ENCODE assay signal across 8 cellular contexts in the genomic region with DNA sequence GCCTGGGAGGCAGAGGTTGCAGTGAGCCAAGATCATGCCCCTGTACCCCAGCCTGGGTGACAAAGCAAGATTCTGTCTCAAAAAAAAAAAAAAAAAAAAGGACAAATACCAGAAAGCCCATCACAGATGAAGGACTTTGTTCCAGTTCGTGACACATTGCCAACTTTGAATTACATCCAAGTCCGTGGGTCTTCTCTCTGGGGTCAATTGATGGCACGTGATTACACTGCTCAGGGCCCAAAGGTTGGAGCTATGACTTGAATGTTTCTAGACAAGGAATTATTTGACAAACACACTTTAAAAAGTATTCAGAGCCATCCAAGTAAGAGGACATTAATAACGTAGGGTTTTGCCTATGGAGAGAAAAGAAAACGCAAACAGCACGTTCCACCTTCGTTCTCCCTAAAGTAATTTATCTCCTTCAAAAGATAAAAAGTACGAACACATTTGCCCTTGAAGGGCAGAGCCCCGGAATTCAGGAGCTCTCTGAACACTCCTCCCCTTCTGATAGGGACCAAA. TPM values are rescaled to one million over a fixed set of nuclear protein-coding genes. Genes with fewer than 3 reads are reported as not detected.
A peak's percentile ranks its signal among the peaks of the same experiment; 100 is the strongest.
DNase-seq lines count a peak whose midpoint lies in the region; ATAC-seq and TF ChIP-seq lines count a peak whose summit lies in the region.

No MANE protein-coding gene starts in this region.

- H3K36me3 ChIP-seq in fibroblast of lung (ENCODE audit: control insufficient read depth, insufficient read depth, low read length) (no peaks in the 10 kb centered on the region), parathyroid adenoma (ENCODE audit: control insufficient read depth, insufficient read depth, low read length) (no peaks in the 10 kb centered on the region)

- H3K27ac ChIP-seq in fibroblast of lung (ENCODE audit: insufficient read depth, low read length) = no peak overlapping the region
- H3K27ac ChIP-seq in parathyroid adenoma = peak overlapping the region; percentile 8

- H3K79me2 ChIP-seq in fibroblast of lung (ENCODE audit: control insufficient read depth, insufficient read depth, low read length) = no peaks in the 10 kb centered on the region
- no peaks in the 10 kb centered on the region for H3K79me2 ChIP-seq in parathyroid adenoma

- H3K9me3 ChIP-seq in fibroblast of lung (ENCODE audit: control insufficient read depth, insufficient read depth, low read depth, low read length) (no peaks in the 10 kb centered on the region), parathyroid adenoma (ENCODE audit: control insufficient read depth, low read length) (no peaks in the 10 kb centered on the region)

- DNase-seq in GM12865 (ENCODE audit: low read depth) = no peak
- DNase-seq in SK-N-DZ (ENCODE audit: low spot score) = peak; percentile 18
- no peak for DNase-seq in fibroblast of lung (ENCODE audit: low read depth in 2 of 2)
- DNase-seq in activated CD4-positive, alpha-beta T cell treated with anti-CD3 and anti-CD28 coated beads for 1 hour = no peak

- H3K4me1 ChIP-seq in fibroblast of lung (ENCODE audit: control insufficient read depth, extremely low read depth, insufficient read depth, low read length) = no peaks in the 10 kb centered on the region
- peaks cover 4% of the 10 kb centered on the region for H3K4me1 ChIP-seq in parathyroid adenoma

- no peak for ATAC-seq in HG02884 (IDR thresholded peaks at IDR 0.05; ENCODE audit: unreplicated experiment)
- ATAC-seq in HG02973 (IDR thresholded peaks at IDR 0.05; ENCODE audit: unreplicated experiment) = no peak
- ATAC-seq in GM18498 (IDR thresholded peaks at IDR 0.05; ENCODE audit: unreplicated experiment) = no peak

- TF ChIP-seq CTCF in GM12865 (IDR thresholded peaks at IDR 0.05; ENCODE audit: insufficient read depth, low read depth, low read length, missing control alignments) = no peak
- TF ChIP-seq CTCF in fibroblast of lung (conservative IDR thresholded peaks at IDR 0.05 in 1 of 2, IDR thresholded peaks at IDR 0.05 in 1 of 2; ENCODE audit: low read depth in 1 of 2, low read length in 2 of 2) = no peak
- TF ChIP-seq CTCF in parathyroid adenoma (IDR thresholded peaks at IDR 0.05) = no peak

- H3K9ac ChIP-seq in fibroblast of lung (ENCODE audit: insufficient read depth, low read length) (no peak overlapping the region), parathyroid adenoma (no peak overlapping the region)

- H3K4me3 ChIP-seq in GM12865 (ENCODE audit: low read depth, low read length) (peak overlapping the region; percentile 73), fibroblast of lung (replicated peaks in 1 of 4; ENCODE audit: control extremely low read depth in 1 of 4, insufficient read depth in 1 of 4, low read depth in 3 of 4, low read length in 4 of 4) (peak overlapping the region; percentile 68 to 75 (median 70)), parathyroid adenoma (ENCODE audit: low read depth, low read length) (peak overlapping the region; percentile 71)

- H3K27me3 ChIP-seq in fibroblast of lung (ENCODE audit: control insufficient read depth, insufficient read depth, low read length) = no peaks in the 10 kb centered on the region
- no peaks in the 10 kb centered on the region for H3K27me3 ChIP-seq in parathyroid adenoma (ENCODE audit: control insufficient read depth, insufficient read depth, low read length)

- no peaks in the 10 kb centered on the region for H4K20me1 ChIP-seq in fibroblast of lung (ENCODE audit: control insufficient read depth, extremely low read depth, insufficient read depth, low read length)

- H2AFZ ChIP-seq in fibroblast of lung (ENCODE audit: low read length) = peak overlapping the region; percentile 81
- H2AFZ ChIP-seq in parathyroid adenoma = peak overlapping the region; percentile 91

- H3K4me2 ChIP-seq in fibroblast of lung (ENCODE audit: extremely low read depth, insufficient read depth, low read length) = peak overlapping the region; percentile 87
- H3K4me2 ChIP-seq in parathyroid adenoma (ENCODE audit: low read length) = peak overlapping the region; percentile 95

RNA-seq across cellular contexts. Expression of gene ST3GAL6, which starts 31.4 kb away (rescaled TPM):
- 39.2 and 43.0 TPM in 2 replicates for polyA plus RNA-seq in SK-N-DZ (2014; cell fraction: cytosol; rRNA removed)
- 52.6 and 56.4 TPM in 2 replicates for polyA plus RNA-seq in SK-N-DZ (2014; cell fraction: nucleus; rRNA removed)
- total RNA-seq in fibroblast of lung = 2.6 and 4.1 TPM in 2 replicates
- 1.7 TPM in 2 replicates for polyA plus RNA-seq in fibroblast of lung
- 0.48 and 1.1 TPM in 2 replicates for polyA plus RNA-seq in fibroblast of lung (2012)
- polyA minus RNA-seq in fibroblast of lung (ENCODE audit: low replicate concordance) = not detected in 2 replicates
